ENCODE assay signal across 19 cellular contexts in genomic region chr6:135623979-135624378, GRCh38.
DNase-seq lines count a peak whose midpoint lies in the region; ATAC-seq, FAIRE-seq and TF ChIP-seq lines count a peak whose summit lies in the region.
"Had no signal": no experiment of that assay in that cellular context is flagged by ENCODE, and none has a peak within 500 bp of the region (broad histone marks: within the 10 kb centered on the region; RNA-seq: fewer than 3 reads in every experiment).

No MANE protein-coding gene starts in this region.

- H3F3A ChIP-seq in GM23248 (ENCODE audit: insufficient read depth) = peaks cover 3% of the 10 kb centered on the region; the same call in 1 of the 2 replicates

- H3K4me3 Mint-ChIP-seq in activated CD8-positive, alpha-beta memory T cell treated with anti-CD3 and anti-CD28 coated beads, Interleukin-2, amount 10 ng/mL, durations not matched to agents 7 days and 5 days = no peak overlapping the region
- peak overlapping the region; percentile 44 for H3K4me3 Mint-ChIP-seq in activated naive CD8-positive, alpha-beta T cell treated with anti-CD3 and anti-CD28 coated beads, Interleukin-2, amount 50 U/mL, for 24 hours

- peak overlapping the region; percentile 49 for H3K4me2 ChIP-seq in BLaER1
- H3K4me2 ChIP-seq in GM23248 (ENCODE audit: unreplicated experiment) = peak overlapping the region; percentile 5

- 30% methylated on average over 1 of the region's 1 CpG for WGBS in GM23248 (ENCODE audit: low coverage in 1 of 2, low lambda C conversion rate in 2 of 2, missing lambda C conversion rate in 2 of 2), 2 experiments

- H4K20me1 ChIP-seq in BLaER1 = no peaks in the 10 kb centered on the region
- H4K20me1 ChIP-seq in GM23248 (ENCODE audit: insufficient read depth) = no peaks in the 10 kb centered on the region

- in situ Hi-C loops in GM23248 (cut with MboI) = no loop called here

- no peak overlapping the region for H3K4me3 ChIP-seq in BLaER1
- H3K4me3 ChIP-seq in GM23248 = no peak overlapping the region
- H3K4me3 ChIP-seq: K562 had no signal

- H3K9me2 ChIP-seq in GM23248 (ENCODE audit: insufficient read depth) = no peaks in the 10 kb centered on the region

- DNase-seq in activated CD8-positive, alpha-beta memory T cell treated with anti-CD3 and anti-CD28 coated beads, Interleukin-2, amount 10 ng/mL, durations not matched to agents 7 days and 5 days = no peak
- DNase-seq in activated CD8-positive, alpha-beta memory T cell treated with anti-CD3 and anti-CD28 coated beads for 24 hours = no peak
- DNase-seq in GM23248 (no peak), GM12892 (ENCODE audit: insufficient read length) (no peak)
- no peak for DNase-seq in activated naive CD8-positive, alpha-beta T cell treated with anti-CD3 and anti-CD28 coated beads, Interleukin-2, amount 50 U/mL, for 24 hours
- no peak for DNase-seq in stimulated activated CD4-positive, alpha-beta T cell treated with anti-CD3 and anti-CD28 coated beads, Interleukin-2, amount 100 ng/mL, for 48 hours
- DNase-seq: NCI-H1105, NCI-H1694, NCI-H2081 treated with DMSO at 0.1 percent for 48 hours, NCI-H510A, NCI-H774, Right ventricle myocardium superior had no signal

- peaks cover 14% of the 10 kb centered on the region for H3K9me3 Mint-ChIP-seq in activated CD8-positive, alpha-beta memory T cell treated with anti-CD3 and anti-CD28 coated beads, Interleukin-2, amount 10 ng/mL, durations not matched to agents 7 days and 5 days (ENCODE audit: low read depth)
- H3K9me3 Mint-ChIP-seq in activated naive CD8-positive, alpha-beta T cell treated with anti-CD3 and anti-CD28 coated beads, Interleukin-2, amount 50 U/mL, for 24 hours = peaks cover 27% of the 10 kb centered on the region

- peaks cover 12% of the 10 kb centered on the region for H3K4me1 ChIP-seq in BLaER1
- H3K4me1 ChIP-seq in GM23248 (ENCODE audit: insufficient read depth) = peaks cover 10% of the 10 kb centered on the region; the same call in 1 of the 2 replicates

- H3K36me3 Mint-ChIP-seq in activated CD8-positive, alpha-beta memory T cell treated with anti-CD3 and anti-CD28 coated beads, Interleukin-2, amount 10 ng/mL, durations not matched to agents 7 days and 5 days = peaks cover 41% of the 10 kb centered on the region
- peaks cover 18% of the 10 kb centered on the region for H3K36me3 Mint-ChIP-seq in activated naive CD8-positive, alpha-beta T cell treated with anti-CD3 and anti-CD28 coated beads, Interleukin-2, amount 50 U/mL, for 24 hours (ENCODE audit: low read depth)

- CTCF ChIA-PET in activated CD8-positive, alpha-beta memory T cell treated with anti-CD3 and anti-CD28 coated beads, Interleukin-2, amount 10 ng/mL, durations not matched to agents 7 days and 5 days (lab: Charles Lee) = interaction anchor here (1.4 to 2.0 kb wide), 5 partner anchors 12 to 88 kb away, joined by 3 to 16 read pairs (median 4); no protein-coding TSS in a partner anchor

- H3K4me1 Mint-ChIP-seq in activated CD8-positive, alpha-beta memory T cell treated with anti-CD3 and anti-CD28 coated beads, Interleukin-2, amount 10 ng/mL, durations not matched to agents 7 days and 5 days = peaks cover 34% of the 10 kb centered on the region
- peaks cover 42% of the 10 kb centered on the region for H3K4me1 Mint-ChIP-seq in activated naive CD8-positive, alpha-beta T cell treated with anti-CD3 and anti-CD28 coated beads, Interleukin-2, amount 50 U/mL, for 24 hours

- H3K27me3 Mint-ChIP-seq in activated CD8-positive, alpha-beta memory T cell treated with anti-CD3 and anti-CD28 coated beads, Interleukin-2, amount 10 ng/mL, durations not matched to agents 7 days and 5 days = no peaks in the 10 kb centered on the region
- no peaks in the 10 kb centered on the region for H3K27me3 Mint-ChIP-seq in activated naive CD8-positive, alpha-beta T cell treated with anti-CD3 and anti-CD28 coated beads, Interleukin-2, amount 50 U/mL, for 24 hours

- H3K27ac Mint-ChIP-seq in activated CD8-positive, alpha-beta memory T cell treated with anti-CD3 and anti-CD28 coated beads, Interleukin-2, amount 10 ng/mL, durations not matched to agents 7 days and 5 days = peak overlapping the region; percentile 88
- peak overlapping the region; percentile 92 for H3K27ac Mint-ChIP-seq in activated naive CD8-positive, alpha-beta T cell treated with anti-CD3 and anti-CD28 coated beads, Interleukin-2, amount 50 U/mL, for 24 hours

- H3K9me3 ChIP-seq in BLaER1 (peaks cover 7% of the 10 kb centered on the region), GM23248 (ENCODE audit: low read depth) (no peaks in the 10 kb centered on the region)

- H3K27me3 ChIP-seq in BLaER1 (no peaks in the 10 kb centered on the region), GM23248 (replicated peaks; ENCODE audit: insufficient read depth) (no peaks in the 10 kb centered on the region)

- H3K27ac ChIP-seq in BLaER1 (no peak overlapping the region), GM23248 (no peak overlapping the region)
- H3K27ac ChIP-seq: C4-2B had no signal

- H3K36me3 ChIP-seq in BLaER1 (no peaks in the 10 kb centered on the region), GM23248 (ENCODE audit: low read depth) (no peaks in the 10 kb centered on the region)

- ATAC-seq in activated CD8-positive, alpha-beta memory T cell treated with anti-CD3 and anti-CD28 coated beads, Interleukin-2, amount 10 ng/mL, durations not matched to agents 7 days and 5 days = peak; percentile 29
- ATAC-seq in activated naive CD8-positive, alpha-beta T cell treated with anti-CD3 and anti-CD28 coated beads, Interleukin-2, amount 50 U/mL, for 24 hours = peak; percentile 26
- no peak for ATAC-seq in GM19467 (IDR thresholded peaks at IDR 0.05; ENCODE audit: unreplicated experiment)
- ATAC-seq: K562 had no signal

- H3K79me2 ChIP-seq in GM23248 (ENCODE audit: insufficient read depth) = no peaks in the 10 kb centered on the region

- no peak for FAIRE-seq in GM12892 (lab: Jason Lieb, UNC)
- FAIRE-seq: D721Med, GM12891, H1, K562 had no signal

- H3K9ac ChIP-seq in BLaER1 (no peak overlapping the region), GM23248 (no peak overlapping the region)

- H2AFZ ChIP-seq in GM23248 = 0 out of 2 replicates have a peak overlapping the region, but pooled peaks have one; percentile 14

- no peak for TF ChIP-seq POLR2A in GM12892 (IDR thresholded peaks at IDR 0.05; ENCODE audit: low read depth, low read length)
